Comparison of ENCODE assay signal across 9 cellular contexts in the genomic region with DNA sequence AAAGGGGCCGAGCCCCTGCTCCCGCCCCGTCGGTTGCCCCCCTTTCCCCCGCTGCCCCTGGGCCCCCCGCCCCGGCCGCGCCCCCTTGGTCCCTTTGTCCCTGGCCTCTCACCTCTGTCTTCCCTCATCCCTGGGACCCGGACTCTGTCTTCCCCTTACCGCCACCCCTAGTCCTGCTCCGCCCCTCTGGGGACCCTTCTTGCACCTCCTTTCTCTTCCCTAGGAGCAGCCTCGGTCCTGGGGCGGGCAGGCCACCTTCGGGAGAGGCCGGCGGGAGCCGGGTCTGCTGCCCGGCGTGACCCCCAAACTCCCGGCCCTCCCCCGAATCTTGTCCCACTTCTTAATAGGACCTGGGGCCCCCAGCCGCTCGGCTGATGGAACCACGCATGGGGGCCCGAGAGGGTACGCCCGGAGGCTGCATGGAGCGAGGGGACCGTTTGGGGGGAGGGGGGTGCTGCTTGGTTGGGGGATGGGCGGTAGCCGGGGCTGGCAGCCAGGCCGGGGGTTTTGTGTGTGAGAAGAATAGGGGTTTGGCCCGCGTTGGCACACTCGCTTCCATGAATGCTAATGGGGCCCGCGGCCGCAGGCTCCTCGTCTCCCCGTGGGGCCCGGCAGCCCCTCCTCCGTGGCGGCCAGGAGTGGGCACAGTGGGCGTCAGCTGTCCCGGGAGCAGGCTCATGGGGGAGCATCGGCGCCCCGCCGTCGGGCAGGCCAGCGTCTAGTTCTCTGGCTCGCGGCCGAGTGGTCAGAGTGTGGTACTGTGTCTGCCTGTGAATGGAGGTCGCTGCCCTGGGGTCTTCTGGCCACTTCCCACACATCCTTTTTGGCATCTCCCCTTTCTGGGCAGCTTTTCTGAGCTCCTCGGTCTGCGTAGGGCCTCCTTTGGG. TPM values are rescaled to one million over a fixed set of nuclear protein-coding genes. Genes with fewer than 3 reads are reported as not detected.
DNase-seq lines count a peak whose midpoint lies in the region; ATAC-seq lines count a peak whose summit lies in the region.
"Had no signal": no experiment of that assay in that cellular context is flagged by ENCODE, and none has a peak within 500 bp of the region (broad histone marks: within the 10 kb centered on the region; RNA-seq: fewer than 3 reads in every experiment).

No MANE protein-coding gene starts in this region.

- peak overlapping the region; percentile 82 for H3K9ac ChIP-seq in SK-N-MC (ENCODE audit: insufficient read length)

- peaks cover 5% of the 10 kb centered on the region; the same call in 1 of the 2 replicates for H3K36me3 ChIP-seq in SK-N-MC (ENCODE audit: insufficient read depth, low read length)

- H3K4me3 ChIP-seq in SK-N-MC: peak overlapping the region; percentile 82
- peak overlapping the region; percentile 75 for H3K4me3 ChIP-seq in right cardiac atrium (ENCODE audit: low read length)

- intact Hi-C loops in right cardiac atrium (cut with DNase I) (no loop called here), sciatic nerve (cut with DNase I) (no loop called here)

- H3K27me3 ChIP-seq in right cardiac atrium (ENCODE audit: control insufficient read depth, insufficient read depth): no peaks in the 10 kb centered on the region

- H3K4me1 ChIP-seq in right cardiac atrium (ENCODE audit: control insufficient read depth, insufficient read depth, low read length): no peaks in the 10 kb centered on the region

- no peaks in the 10 kb centered on the region for H3K9me3 ChIP-seq in SK-N-MC (ENCODE audit: low read depth, low read length)
- no peaks in the 10 kb centered on the region for H3K9me3 ChIP-seq in right cardiac atrium (ENCODE audit: control insufficient read depth, low read length)

- ATAC-seq in right cardiac atrium (peak in 1 of 2 donors; percentile 9), sciatic nerve (no peak), HG03045 (IDR thresholded peaks at IDR 0.05; ENCODE audit: unreplicated experiment) (no peak)

- 16% methylated on average over 58 of the region's 58 CpGs for WGBS in right cardiac atrium

- no peak overlapping the region for H3K27ac ChIP-seq in SK-N-MC
- H3K27ac ChIP-seq in right cardiac atrium (ENCODE audit: low read length): no peak overlapping the region
- H3K27ac ChIP-seq: 22Rv1 had no signal

- DNase-seq in DMS 273 (lab: John Stamatoyannopoulos, UW; ENCODE audit: unreplicated experiment) (peak; percentile 48), DMS 273 treated with DMSO at 0.1 percent for 48 hours (lab: John Stamatoyannopoulos, UW) (no peak), SK-N-MC (ENCODE audit: low read depth, low spot score) (no peak), right cardiac atrium (peak in 1 of 3 donors; percentile 45), sciatic nerve (ENCODE audit: low spot score) (peak; percentile 50), AG08396 (ENCODE audit: low spot score) (no peak), NOMO-1 (lab: John Stamatoyannopoulos, UW; ENCODE audit: unreplicated experiment in 2 of 2) (no peak)

RNA-seq across cellular contexts. Expression of a gene that starts 1.0 kb away (rescaled TPM):
- 1 to 10 TPM; 2.7 to 6.9 (median 4.4) TPM for total RNA-seq in right cardiac atrium
- polyA plus RNA-seq in right cardiac atrium: 1.9 TPM
- 6.8 TPM for total RNA-seq in sciatic nerve

Comparison
In these comparisons a context has a peak if more than half of its experiments do, and no peak if none do; other contexts are left out.
1. DNase-seq: peak in DMS 273 (single experiment) and sciatic nerve (single experiment); none in DMS 273 treated with DMSO at 0.1 percent for 48 hours (single experiment), SK-N-MC (single experiment), AG08396 (single experiment) and NOMO-1 (0 of 2).